Comparison of ENCODE assay signal across 14 cellular contexts in genomic region chr5:120454094-120454798, GRCh38. TPM values are rescaled to one million over a fixed set of nuclear protein-coding genes. Genes with fewer than 3 reads are reported as not detected.
DNase-seq lines count a peak whose midpoint lies in the region; ATAC-seq, FAIRE-seq and TF ChIP-seq lines count a peak whose summit lies in the region.
"Had no signal": no experiment of that assay in that cellular context is flagged by ENCODE, and none has a peak within 500 bp of the region (broad histone marks: within the 10 kb centered on the region; RNA-seq: fewer than 3 reads in every experiment).

No MANE protein-coding gene starts in this region.

- H3K36me3 Mint-ChIP-seq in activated naive CD4-positive, alpha-beta T cell treated with anti-CD3 and anti-CD28 coated beads for 36 hours (ENCODE audit: low read depth): no peaks in the 10 kb centered on the region
- H3K36me3 Mint-ChIP-seq: natural killer cell treated with Interleukin-12 subunit alpha and Interleukin-12 subunit beta and Interleukin-15 and Interleukin-18, amount 100 ng/mL, for 72 hours had no signal

- no peak for FAIRE-seq in GM12892 (lab: Jason Lieb, UNC)
- FAIRE-seq: GM18507 had no signal

- peak; percentile 70 to 91 (median 82) for ATAC-seq in psoas muscle
- ATAC-seq: natural killer cell treated with Interleukin-12 subunit alpha and Interleukin-12 subunit beta and Interleukin-15 and Interleukin-18, amount 100 ng/mL, for 72 hours had no signal

- no peaks in the 10 kb centered on the region for H3K36me3 ChIP-seq in psoas muscle (ENCODE audit: insufficient read depth in 1 of 2, low read depth in 1 of 2)
- H3K36me3 ChIP-seq in H7 (replicated peaks; ENCODE audit: control insufficient read depth, insufficient read depth, low read length): no peaks in the 10 kb centered on the region
- H3K36me3 ChIP-seq: Peyer's patch, upper lobe of left lung had no signal

- H3K4me1 ChIP-seq in psoas muscle: peaks cover 36% of the 10 kb centered on the region
- H3K4me1 ChIP-seq: Peyer's patch, upper lobe of left lung had no signal

- TF ChIP-seq CTCF in psoas muscle (IDR thresholded peaks at IDR 0.05): no peak

- H3K27ac Mint-ChIP-seq in activated naive CD4-positive, alpha-beta T cell treated with anti-CD3 and anti-CD28 coated beads for 36 hours: no peak overlapping the region
- H3K27ac Mint-ChIP-seq: natural killer cell treated with Interleukin-12 subunit alpha and Interleukin-12 subunit beta and Interleukin-15 and Interleukin-18, amount 100 ng/mL, for 72 hours had no signal

- no peaks in the 10 kb centered on the region for H3K4me1 Mint-ChIP-seq in activated naive CD4-positive, alpha-beta T cell treated with anti-CD3 and anti-CD28 coated beads for 36 hours (ENCODE audit: low read depth)

- H3K4me3 ChIP-seq in psoas muscle (no peak overlapping the region), H7 (ENCODE audit: insufficient read depth, low read depth, low read length) (no peak overlapping the region)
- H3K4me3 ChIP-seq: Peyer's patch, upper lobe of left lung had no signal

- peaks cover 4% of the 10 kb centered on the region for H3K27me3 Mint-ChIP-seq in activated naive CD4-positive, alpha-beta T cell treated with anti-CD3 and anti-CD28 coated beads for 36 hours (ENCODE audit: low read depth)
- H3K27me3 Mint-ChIP-seq: natural killer cell treated with Interleukin-12 subunit alpha and Interleukin-12 subunit beta and Interleukin-15 and Interleukin-18, amount 100 ng/mL, for 72 hours had no signal

- no peaks in the 10 kb centered on the region for H3K27me3 ChIP-seq in psoas muscle (ENCODE audit: insufficient read depth in 3 of 3, low read length in 2 of 3)
- no peaks in the 10 kb centered on the region for H3K27me3 ChIP-seq in H7 (ENCODE audit: control insufficient read depth, insufficient read depth, low read length)
- H3K27me3 ChIP-seq: Peyer's patch, upper lobe of left lung had no signal

- H3K9me3 ChIP-seq in psoas muscle: no peaks in the 10 kb centered on the region
- H3K9me3 ChIP-seq: Peyer's patch, upper lobe of left lung had no signal

- TF ChIP-seq POLR2A in GM12892 (IDR thresholded peaks at IDR 0.05; ENCODE audit: low read depth, low read length): no peak

- DNase-seq in GM04504 (ENCODE audit: low read depth) (peak; percentile 75), amniotic stem cell (lab: John Stamatoyannopoulos, UW) (peak; percentile 26), glomerular visceral epithelial cell (ENCODE audit: extremely low spot score) (peak; percentile 66), psoas muscle (no peak), mesenteric fat pad (ENCODE audit: low spot score) (no peak), GM12892 (ENCODE audit: insufficient read length) (no peak), H7 (no peak)
- no peak for DNase-seq in activated naive CD4-positive, alpha-beta T cell treated with anti-CD3 and anti-CD28 coated beads for 36 hours
- DNase-seq: activated naive CD4-positive, alpha-beta T cell treated with anti-CD3 and anti-CD28 coated beads, Interleukin-2, amount 50 U/mL, for 16 hours; NCI-H146; Peyer's patch; upper lobe of left lung had no signal

- intact Hi-C loops in psoas muscle (cut with DNase I): no loop called here
- intact Hi-C loops in activated naive CD4-positive, alpha-beta T cell treated with anti-CD3 and anti-CD28 coated beads for 36 hours (cut with micrococcal nuclease): loop anchor here (10.0 kb wide), 1 partner anchor 509 kb away; no protein-coding TSS in a partner anchor

- CTCF ChIA-PET in activated naive CD4-positive, alpha-beta T cell treated with anti-CD3 and anti-CD28 coated beads for 36 hours (lab: Charles Lee): no interaction called here

- H3K9me3 Mint-ChIP-seq in activated naive CD4-positive, alpha-beta T cell treated with anti-CD3 and anti-CD28 coated beads for 36 hours: no peaks in the 10 kb centered on the region
- H3K9me3 Mint-ChIP-seq: natural killer cell treated with Interleukin-12 subunit alpha and Interleukin-12 subunit beta and Interleukin-15 and Interleukin-18, amount 100 ng/mL, for 72 hours had no signal

- H3K27ac ChIP-seq in psoas muscle: peak overlapping the region; percentile 19
- H3K27ac ChIP-seq: Peyer's patch, upper lobe of left lung had no signal

- no peak overlapping the region for H3K4me3 Mint-ChIP-seq in activated naive CD4-positive, alpha-beta T cell treated with anti-CD3 and anti-CD28 coated beads for 36 hours
- H3K4me3 Mint-ChIP-seq: natural killer cell treated with Interleukin-12 subunit alpha and Interleukin-12 subunit beta and Interleukin-15 and Interleukin-18, amount 100 ng/mL, for 72 hours had no signal

- 7 to 33% (median 14%) methylated on average over 1 of the region's 1 CpG for WGBS in psoas muscle, 3 donors

RNA-seq across cellular contexts. Expression of gene PRR16, which starts 9.9 kb away (rescaled TPM):
- total RNA-seq in psoas muscle (10 to 100 TPM in 1 of 4 donors, 1 to 10 TPM in 3; 1.8 to 12.1 (median 4.4) TPM), mesenteric fat pad (3.3 TPM)
- polyA plus RNA-seq in psoas muscle: 1 to 10 TPM; 1.3 to 3.3 (median 2.5) TPM
- total RNA-seq in activated naive CD4-positive, alpha-beta T cell treated with anti-CD3 and anti-CD28 coated beads for 36 hours: not detected
- polyA plus RNA-seq in GM12892 (2012; ENCODE audit: missing spikeins): not detected
- total RNA-seq in H7 (2014; rRNA removed; shearing (Covaris generic)): 0.67 TPM in 1 of 2 replicates, not detected in the other
- total RNA-seq: natural killer cell treated with Interleukin-12 subunit alpha and Interleukin-12 subunit beta and Interleukin-15 and Interleukin-18, amount 100 ng/mL, for 72 hours had no signal

Comparison
In these comparisons a context has a peak if more than half of its experiments do, and no peak if none do; other contexts are left out.
1. DNase-seq: peak in GM04504 (single experiment), amniotic stem cell (single experiment) and glomerular visceral epithelial cell (single experiment); none in psoas muscle (0 of 2), activated naive CD4-positive, alpha-beta T cell treated with anti-CD3 and anti-CD28 coated beads for 36 hours (single experiment), mesenteric fat pad (single experiment), GM12892 (single experiment) and H7 (single experiment).